9 cellular contexts compared by ENCODE assay signal in the genomic region with DNA sequence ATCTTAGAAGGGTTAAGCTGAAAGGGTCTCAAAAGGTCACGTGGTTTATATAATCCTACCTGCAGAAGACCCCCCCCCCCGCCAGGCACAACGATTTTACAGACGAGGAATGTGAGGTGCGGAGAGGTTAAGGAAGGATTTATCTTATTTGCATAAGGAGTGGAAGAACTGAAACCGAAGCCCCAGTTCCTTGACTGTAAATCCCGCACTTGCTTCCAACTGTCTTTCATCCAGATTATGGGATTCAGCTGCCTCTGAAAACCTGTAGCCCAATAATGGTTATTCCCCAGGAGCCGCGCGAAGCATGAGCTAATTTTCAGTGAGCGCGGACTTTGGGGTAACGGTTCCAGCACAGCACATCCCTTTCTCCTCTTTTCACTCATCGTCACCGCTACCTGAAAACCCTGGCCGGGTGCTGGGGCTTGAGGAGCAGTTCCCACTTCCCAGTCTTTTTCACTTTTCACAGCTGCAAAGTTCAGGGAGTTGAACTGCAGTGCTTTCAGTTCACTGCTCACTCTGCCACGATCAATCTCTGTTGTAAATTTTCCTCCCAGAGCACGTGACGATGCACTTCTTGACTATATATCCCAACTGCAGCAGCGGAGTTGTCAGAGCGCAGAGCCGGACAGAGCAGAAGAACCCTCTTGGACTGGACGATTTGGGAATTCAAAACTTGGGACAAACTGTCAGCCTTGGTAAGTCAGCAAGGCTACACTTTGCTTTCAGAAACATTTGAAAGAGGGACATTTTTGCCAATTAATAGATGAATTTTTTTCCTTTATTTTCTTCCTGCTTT. TPM values are rescaled to one million over a fixed set of nuclear protein-coding genes. Genes with fewer than 3 reads are reported as not detected.
DNase-seq lines count a peak whose midpoint lies in the region; ATAC-seq, FAIRE-seq and TF ChIP-seq lines count a peak whose summit lies in the region.
"Had no signal": no experiment of that assay in that cellular context is flagged by ENCODE, and none has a peak within 500 bp of the region (broad histone marks: within the 10 kb centered on the region; RNA-seq: fewer than 3 reads in every experiment).

A gene with protein sequence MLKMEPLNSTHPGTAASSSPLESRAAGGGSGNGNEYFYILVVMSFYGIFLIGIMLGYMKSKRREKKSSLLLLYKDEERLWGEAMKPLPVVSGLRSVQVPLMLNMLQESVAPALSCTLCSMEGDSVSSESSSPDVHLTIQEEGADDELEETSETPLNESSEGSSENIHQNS (plus strand): TSS at position 611 of the 796 bp plus-strand sequence. CDS start 641 bp downstream, outside the sequence.

- no peaks in the 10 kb centered on the region for H3K27me3 ChIP-seq in brain microvascular endothelial cell (replicated peaks)
- H3K27me3 ChIP-seq in small intestine (ENCODE audit: control insufficient read depth in 2 of 2, insufficient read depth in 2 of 2, low read length in 2 of 2) = no peaks in the 10 kb centered on the region

- H3K4me1 ChIP-seq in ES-I3 (ENCODE audit: insufficient read depth, low read length) (peaks cover 10% of the 10 kb centered on the region), small intestine (ENCODE audit: control insufficient read depth in 2 of 2, insufficient read depth in 1 of 2, low read depth in 1 of 2, low read length in 1 of 2) (peaks cover 0 to 2% of the 10 kb centered on the region in 2 donors)

- peak; percentile 77 for ATAC-seq in left colon

- no peak for TF ChIP-seq CTCF in brain microvascular endothelial cell (IDR thresholded peaks at IDR 0.05; ENCODE audit: low read depth, low read length, missing control alignments)
- no peak for TF ChIP-seq CTCF in GM13976 (IDR thresholded peaks at IDR 0.05; ENCODE audit: borderline replicate concordance, control extremely low read depth, extremely low read depth, insufficient read depth, missing control alignments)

- no peak for FAIRE-seq in small intestine (lab: Jason Lieb, UNC)
- FAIRE-seq in GM12891 (lab: Jason Lieb, UNC) = no peak

- intact Hi-C loops in left colon (cut with DNase I, micrococcal nuclease) = no loop called here

- TF ChIP-seq POLR2A in GM12891 (IDR thresholded peaks at IDR 0.05; ENCODE audit: low read depth, low read length) = no peak

- H3K36me3 ChIP-seq in ES-I3 (ENCODE audit: insufficient read depth, low read length) (no peaks in the 10 kb centered on the region), brain microvascular endothelial cell (replicated peaks) (no peaks in the 10 kb centered on the region), small intestine (ENCODE audit: control insufficient read depth in 2 of 2, insufficient read depth in 2 of 2, low read length in 2 of 2) (no peaks in the 10 kb centered on the region)

- peak within 1 kb of the TSS; percentile 80 for H3K27ac ChIP-seq in brain microvascular endothelial cell
- peak within 1 kb of the TSS in 1 of 2 donors; percentile 85 for H3K27ac ChIP-seq in small intestine (ENCODE audit: low read depth in 1 of 2, low read length in 1 of 2)

- 12 to 27% (median 27%) methylated on average over 23 of the region's 23 CpGs for WGBS in small intestine, 3 donors

- H3K9ac ChIP-seq in ES-I3 (ENCODE audit: low read depth, low read length) = peak within 1 kb of the TSS; percentile 3; the same call in 1 of the 2 replicates

- H3K9me3 ChIP-seq in ES-I3 (ENCODE audit: control insufficient read depth, insufficient read depth, low read length) = no peaks in the 10 kb centered on the region; the same call in 1 of the 2 replicates
- no peaks in the 10 kb centered on the region for H3K9me3 ChIP-seq in small intestine (ENCODE audit: control insufficient read depth, low read depth)

- H3K4me3 ChIP-seq in brain microvascular endothelial cell (ENCODE audit: low read depth, low read length) (peak within 1 kb of the TSS; percentile 55), small intestine (ENCODE audit: low read depth in 1 of 2, low read length in 2 of 2) (no peak within 1 kb of the TSS)

- in situ Hi-C loops in brain microvascular endothelial cell (cut with HindIII; ENCODE audit: low pct_ligation_motif_present, low sequenced_read_pairs) = no loop called here
- in situ Hi-C loops in GM13976 (cut with MboI; ENCODE audit: low sequenced_read_pairs, unreplicated experiment) = no loop called here

- DNase-seq in brain microvascular endothelial cell (peak; percentile 69), left colon (peak; percentile 28 to 38), small intestine (peak; percentile 36), germinal center (ENCODE audit: low spot score) (no peak), amniotic stem cell (lab: John Stamatoyannopoulos, UW) (no peak), GM12891 (ENCODE audit: insufficient read length, low spot score) (no peak), GM13976 (ENCODE audit: low spot score) (no peak)
- DNase-seq: NCI-H69 had no signal

TF ChIP-seq in GM12891, 5 proteins besides CTCF, POLR2A, EP300 and RAD21:
- TF ChIP-seq POLR2AphosphoS5 (IDR thresholded peaks at IDR 0.05; ENCODE audit: low read depth, low read length) (no peak), POU2F2 (IDR thresholded peaks at IDR 0.05; ENCODE audit: low read depth, low read length) (no peak), TAF1 (IDR thresholded peaks at IDR 0.05; ENCODE audit: low read depth, low read length) (no peak), PAX5 (IDR thresholded peaks at IDR 0.05; ENCODE audit: insufficient read depth, low read length, severe bottlenecking) (no peak), SPI1 (IDR thresholded peaks at IDR 0.05; ENCODE audit: low read depth, low read length) (no peak)
TF ChIP-seq in GM12891: peak in this region for 0.

RNA-seq across cellular contexts. Expression of the gene that starts here (rescaled TPM):
- under 1 TPM; 0.76 to 0.89 TPM for total RNA-seq in left colon
- 1 to 10 TPM in 1 of 3 donors, under 1 TPM in 1, not detected in 1; 0.54 to 2.5 TPM for polyA plus RNA-seq in small intestine
- not detected for polyA plus RNA-seq in GM12891 (2012; ENCODE audit: low read depth, missing spikeins)

Comparison
In these comparisons a context has a peak if more than half of its experiments do, and no peak if none do; other contexts are left out.
1. Peak in DNase-seq and ATAC-seq in left colon; RNA of the gene not detected or under 1 TPM.
2. DNase-seq: peak in brain microvascular endothelial cell (single experiment) and small intestine (single experiment); none in germinal center (single experiment), amniotic stem cell (single experiment), GM12891 (single experiment) and GM13976 (single experiment).